Comparison of ENCODE assay signal across 11 cellular contexts in the genomic region with DNA sequence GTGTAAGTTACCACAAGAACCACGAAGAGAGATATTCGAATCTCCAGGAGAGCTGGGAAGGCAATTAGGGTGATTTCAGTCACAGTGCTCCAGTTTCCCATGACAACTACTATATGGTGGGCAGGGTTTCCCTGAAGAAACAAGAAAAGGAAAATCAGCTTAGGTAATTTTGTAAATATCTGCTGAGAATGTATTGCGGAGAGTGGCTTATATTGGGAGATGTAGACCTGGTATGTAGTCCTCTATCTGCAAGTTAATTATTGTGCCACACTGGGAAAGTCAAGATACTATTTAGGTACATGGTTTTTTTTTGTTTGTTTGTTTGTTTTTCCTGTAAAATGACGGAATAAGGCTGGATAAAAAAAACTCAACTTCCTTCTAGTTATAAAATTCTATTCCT. TPM values are rescaled to one million over a fixed set of nuclear protein-coding genes. Genes with fewer than 3 reads are reported as not detected.
"Had no signal": no experiment of that assay in that cellular context is flagged by ENCODE, and none has a peak within 500 bp of the region (broad histone marks: within the 10 kb centered on the region; RNA-seq: fewer than 3 reads in every experiment).

A gene with protein sequence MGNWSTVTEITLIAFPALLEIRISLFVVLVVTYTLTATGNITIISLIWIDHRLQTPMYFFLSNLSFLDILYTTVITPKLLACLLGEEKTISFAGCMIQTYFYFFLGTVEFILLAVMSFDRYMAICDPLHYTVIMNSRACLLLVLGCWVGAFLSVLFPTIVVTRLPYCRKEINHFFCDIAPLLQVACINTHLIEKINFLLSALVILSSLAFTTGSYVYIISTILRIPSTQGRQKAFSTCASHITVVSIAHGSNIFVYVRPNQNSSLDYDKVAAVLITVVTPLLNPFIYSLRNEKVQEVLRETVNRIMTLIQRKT (minus strand): TSS at position 101 of the 400 bp plus-strand sequence. CDS start 0 bp downstream, at position 101.

- H3K9me3 Mint-ChIP-seq: HFFc6 had no signal

- FAIRE-seq: H54, HepG2, K562 had no signal

- H3K36me3 ChIP-seq: HAP-1 had no signal

- H3K4me3 Mint-ChIP-seq: HFFc6 had no signal

- DNase-seq: GOT3, HFFc6, IMR-90, KG1 had no signal

- H3K9me3 ChIP-seq: HAP-1 had no signal

- H3K4me3 ChIP-seq: HAP-1, K562 had no signal

- ATAC-seq: HCT116, HepG2, K562 had no signal

- H3K27ac ChIP-seq: HL-60 had no signal

- H3K4me1 ChIP-seq: HAP-1 had no signal

- H3K27ac Mint-ChIP-seq: HFFc6 had no signal

RNA-seq across cellular contexts. Expression of the gene that starts here (rescaled TPM):
- total RNA-seq: HepG2, HFFc6, HT1080, IMR-90, K562 had no signal
- polyA plus RNA-seq: HepG2, IMR-90, K562 had no signal
